In the genomic region with DNA sequence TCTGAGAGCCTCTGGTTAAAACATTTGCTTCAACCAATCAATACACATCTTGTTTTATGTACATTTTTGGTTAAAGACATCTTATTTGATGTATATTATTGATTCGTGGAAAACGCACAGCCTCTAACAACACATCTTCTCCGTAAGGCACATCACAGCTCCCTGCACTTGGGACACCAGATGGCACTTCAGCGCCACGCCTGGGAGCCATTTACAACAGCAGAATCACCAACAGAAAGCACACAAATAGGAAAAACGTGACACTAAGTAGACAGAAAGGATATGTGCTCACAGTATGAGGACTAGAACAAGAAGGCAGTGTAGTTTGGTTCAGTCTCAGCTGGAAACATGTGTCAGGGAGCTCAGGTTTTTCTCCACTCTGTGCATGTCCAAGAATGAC, we compare ENCODE assay signal across 3 cellular contexts.
TF ChIP-seq lines count a peak whose summit lies in the region.

No MANE protein-coding gene starts in this region.

TF ChIP-seq in SK-N-SH, 30 proteins besides CTCF, POLR2A, EP300 and RAD21:
- TF ChIP-seq, protein P1, sequence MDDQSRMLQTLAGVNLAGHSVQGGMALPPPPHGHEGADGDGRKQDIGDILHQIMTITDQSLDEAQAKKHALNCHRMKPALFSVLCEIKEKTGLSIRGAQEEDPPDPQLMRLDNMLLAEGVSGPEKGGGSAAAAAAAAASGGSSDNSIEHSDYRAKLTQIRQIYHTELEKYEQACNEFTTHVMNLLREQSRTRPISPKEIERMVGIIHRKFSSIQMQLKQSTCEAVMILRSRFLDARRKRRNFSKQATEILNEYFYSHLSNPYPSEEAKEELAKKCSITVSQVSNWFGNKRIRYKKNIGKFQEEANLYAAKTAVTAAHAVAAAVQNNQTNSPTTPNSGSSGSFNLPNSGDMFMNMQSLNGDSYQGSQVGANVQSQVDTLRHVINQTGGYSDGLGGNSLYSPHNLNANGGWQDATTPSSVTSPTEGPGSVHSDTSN (IDR thresholded peaks at IDR 0.05), result no peak
- TF ChIP-seq EZH2phosphoT487 (IDR thresholded peaks at IDR 0.05; ENCODE audit: borderline replicate concordance, low read depth) (no peak), MXI1 (IDR thresholded peaks at IDR 0.05; ENCODE audit: low read depth, low read length) (peak; percentile 90), FOSL2 (IDR thresholded peaks at IDR 0.05; ENCODE audit: borderline replicate concordance, low read depth) (no peak), RCOR1 (IDR thresholded peaks at IDR 0.05; ENCODE audit: low read length) (0 out of 2 replicates have a peak, but pooled peaks have one; percentile 28), TAF1 (IDR thresholded peaks at IDR 0.05; ENCODE audit: borderline replicate concordance, low read depth, low read length) (no peak), SMC3 (IDR thresholded peaks at IDR 0.05; ENCODE audit: low read depth, low read length) (peak; percentile 56; the same call in 1 of the 2 replicates)
- TF ChIP-seq, protein P2, sequence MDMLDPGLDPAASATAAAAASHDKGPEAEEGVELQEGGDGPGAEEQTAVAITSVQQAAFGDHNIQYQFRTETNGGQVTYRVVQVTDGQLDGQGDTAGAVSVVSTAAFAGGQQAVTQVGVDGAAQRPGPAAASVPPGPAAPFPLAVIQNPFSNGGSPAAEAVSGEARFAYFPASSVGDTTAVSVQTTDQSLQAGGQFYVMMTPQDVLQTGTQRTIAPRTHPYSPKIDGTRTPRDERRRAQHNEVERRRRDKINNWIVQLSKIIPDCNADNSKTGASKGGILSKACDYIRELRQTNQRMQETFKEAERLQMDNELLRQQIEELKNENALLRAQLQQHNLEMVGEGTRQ (IDR thresholded peaks at IDR 0.05; ENCODE audit: borderline replicate concordance, low read depth, low read length), result no peak
TF ChIP-seq in SK-N-SH: peak in this region for 3.

TF ChIP-seq in SK-N-SH treated with all-trans-retinoic acid at 6 μM for 48 hours, 23 proteins besides CTCF, POLR2A, EP300 and RAD21 (continues in another document):
- TF ChIP-seq GLIS3 (CRISPR knock-in tag; IDR thresholded peaks at IDR 0.05), result no peak
- no peak for TF ChIP-seq ISL1 (CRISPR knock-in tag; IDR thresholded peaks at IDR 0.05)
- TF ChIP-seq, protein P3, sequence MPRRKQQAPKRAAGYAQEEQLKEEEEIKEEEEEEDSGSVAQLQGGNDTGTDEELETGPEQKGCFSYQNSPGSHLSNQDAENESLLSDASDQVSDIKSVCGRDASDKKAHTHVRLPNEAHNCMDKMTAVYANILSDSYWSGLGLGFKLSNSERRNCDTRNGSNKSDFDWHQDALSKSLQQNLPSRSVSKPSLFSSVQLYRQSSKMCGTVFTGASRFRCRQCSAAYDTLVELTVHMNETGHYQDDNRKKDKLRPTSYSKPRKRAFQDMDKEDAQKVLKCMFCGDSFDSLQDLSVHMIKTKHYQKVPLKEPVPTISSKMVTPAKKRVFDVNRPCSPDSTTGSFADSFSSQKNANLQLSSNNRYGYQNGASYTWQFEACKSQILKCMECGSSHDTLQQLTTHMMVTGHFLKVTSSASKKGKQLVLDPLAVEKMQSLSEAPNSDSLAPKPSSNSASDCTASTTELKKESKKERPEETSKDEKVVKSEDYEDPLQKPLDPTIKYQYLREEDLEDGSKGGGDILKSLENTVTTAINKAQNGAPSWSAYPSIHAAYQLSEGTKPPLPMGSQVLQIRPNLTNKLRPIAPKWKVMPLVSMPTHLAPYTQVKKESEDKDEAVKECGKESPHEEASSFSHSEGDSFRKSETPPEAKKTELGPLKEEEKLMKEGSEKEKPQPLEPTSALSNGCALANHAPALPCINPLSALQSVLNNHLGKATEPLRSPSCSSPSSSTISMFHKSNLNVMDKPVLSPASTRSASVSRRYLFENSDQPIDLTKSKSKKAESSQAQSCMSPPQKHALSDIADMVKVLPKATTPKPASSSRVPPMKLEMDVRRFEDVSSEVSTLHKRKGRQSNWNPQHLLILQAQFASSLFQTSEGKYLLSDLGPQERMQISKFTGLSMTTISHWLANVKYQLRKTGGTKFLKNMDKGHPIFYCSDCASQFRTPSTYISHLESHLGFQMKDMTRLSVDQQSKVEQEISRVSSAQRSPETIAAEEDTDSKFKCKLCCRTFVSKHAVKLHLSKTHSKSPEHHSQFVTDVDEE (CRISPR knock-in tag; IDR thresholded peaks at IDR 0.05), result no peak
- TF ChIP-seq, protein P4, sequence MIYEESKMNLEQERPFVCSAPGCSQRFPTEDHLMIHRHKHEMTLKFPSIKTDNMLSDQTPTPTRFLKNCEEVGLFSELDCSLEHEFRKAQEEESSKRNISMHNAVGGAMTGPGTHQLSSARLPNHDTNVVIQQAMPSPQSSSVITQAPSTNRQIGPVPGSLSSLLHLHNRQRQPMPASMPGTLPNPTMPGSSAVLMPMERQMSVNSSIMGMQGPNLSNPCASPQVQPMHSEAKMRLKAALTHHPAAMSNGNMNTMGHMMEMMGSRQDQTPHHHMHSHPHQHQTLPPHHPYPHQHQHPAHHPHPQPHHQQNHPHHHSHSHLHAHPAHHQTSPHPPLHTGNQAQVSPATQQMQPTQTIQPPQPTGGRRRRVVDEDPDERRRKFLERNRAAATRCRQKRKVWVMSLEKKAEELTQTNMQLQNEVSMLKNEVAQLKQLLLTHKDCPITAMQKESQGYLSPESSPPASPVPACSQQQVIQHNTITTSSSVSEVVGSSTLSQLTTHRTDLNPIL (CRISPR knock-in tag; IDR thresholded peaks at IDR 0.05; ENCODE audit: low read depth), result no peak
- TF ChIP-seq, protein P5, sequence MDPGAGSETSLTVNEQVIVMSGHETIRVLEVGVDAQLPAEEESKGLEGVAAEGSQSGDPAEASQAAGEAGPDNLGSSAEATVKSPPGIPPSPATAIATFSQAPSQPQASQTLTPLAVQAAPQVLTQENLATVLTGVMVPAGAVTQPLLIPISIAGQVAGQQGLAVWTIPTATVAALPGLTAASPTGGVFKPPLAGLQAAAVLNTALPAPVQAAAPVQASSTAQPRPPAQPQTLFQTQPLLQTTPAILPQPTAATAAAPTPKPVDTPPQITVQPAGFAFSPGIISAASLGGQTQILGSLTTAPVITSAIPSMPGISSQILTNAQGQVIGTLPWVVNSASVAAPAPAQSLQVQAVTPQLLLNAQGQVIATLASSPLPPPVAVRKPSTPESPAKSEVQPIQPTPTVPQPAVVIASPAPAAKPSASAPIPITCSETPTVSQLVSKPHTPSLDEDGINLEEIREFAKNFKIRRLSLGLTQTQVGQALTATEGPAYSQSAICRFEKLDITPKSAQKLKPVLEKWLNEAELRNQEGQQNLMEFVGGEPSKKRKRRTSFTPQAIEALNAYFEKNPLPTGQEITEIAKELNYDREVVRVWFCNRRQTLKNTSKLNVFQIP (CRISPR knock-in tag; IDR thresholded peaks at IDR 0.05; ENCODE audit: borderline replicate concordance, low read depth), result no peak
- no peak for TF ChIP-seq TOX (CRISPR knock-in tag; IDR thresholded peaks at IDR 0.05; ENCODE audit: borderline replicate concordance)
- no peak for TF ChIP-seq BACH2 (CRISPR knock-in tag; IDR thresholded peaks at IDR 0.05; ENCODE audit: borderline replicate concordance)
- TF ChIP-seq TCF4 (CRISPR knock-in tag; IDR thresholded peaks at IDR 0.05; ENCODE audit: borderline replicate concordance), result no peak
- TF ChIP-seq, protein P6, sequence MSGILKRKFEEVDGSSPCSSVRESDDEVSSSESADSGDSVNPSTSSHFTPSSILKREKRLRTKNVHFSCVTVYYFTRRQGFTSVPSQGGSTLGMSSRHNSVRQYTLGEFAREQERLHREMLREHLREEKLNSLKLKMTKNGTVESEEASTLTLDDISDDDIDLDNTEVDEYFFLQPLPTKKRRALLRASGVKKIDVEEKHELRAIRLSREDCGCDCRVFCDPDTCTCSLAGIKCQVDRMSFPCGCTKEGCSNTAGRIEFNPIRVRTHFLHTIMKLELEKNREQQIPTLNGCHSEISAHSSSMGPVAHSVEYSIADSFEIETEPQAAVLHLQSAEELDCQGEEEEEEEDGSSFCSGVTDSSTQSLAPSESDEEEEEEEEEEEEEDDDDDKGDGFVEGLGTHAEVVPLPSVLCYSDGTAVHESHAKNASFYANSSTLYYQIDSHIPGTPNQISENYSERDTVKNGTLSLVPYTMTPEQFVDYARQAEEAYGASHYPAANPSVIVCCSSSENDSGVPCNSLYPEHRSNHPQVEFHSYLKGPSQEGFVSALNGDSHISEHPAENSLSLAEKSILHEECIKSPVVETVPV (CRISPR knock-in tag; IDR thresholded peaks at IDR 0.05), result no peak
- no peak for TF ChIP-seq ESRRG (CRISPR knock-in tag; IDR thresholded peaks at IDR 0.05)
- no peak for TF ChIP-seq ZNF70 (CRISPR knock-in tag; IDR thresholded peaks at IDR 0.05)

TF ChIP-seq in H1, 55 proteins besides CTCF, POLR2A, EP300 and RAD21:
- TF ChIP-seq SIX5 (IDR thresholded peaks at IDR 0.05; ENCODE audit: low read depth, low read length) (no peak), KDM1A (IDR thresholded peaks at IDR 0.05; ENCODE audit: borderline replicate concordance, low read length) (no peak), TCF12 (IDR thresholded peaks at IDR 0.05; ENCODE audit: low read depth, low read length) (no peak), SUZ12 (IDR thresholded peaks at IDR 0.05; ENCODE audit: low read length) (no peak), CEBPB (IDR thresholded peaks at IDR 0.05; ENCODE audit: low read depth, low read length) (no peak), CTBP2 (IDR thresholded peaks at IDR 0.05; ENCODE audit: borderline replicate concordance, insufficient read depth, insufficient read length, low read length) (no peak), JUND (IDR thresholded peaks at IDR 0.05; ENCODE audit: low read length) (no peak), BCL11A (IDR thresholded peaks at IDR 0.05; ENCODE audit: low read depth in 2 of 2, low read length in 2 of 2) (no peak), EGR1 (IDR thresholded peaks at IDR 0.05; ENCODE audit: borderline replicate concordance, low read depth, low read length) (no peak), RBBP5 (IDR thresholded peaks at IDR 0.05; ENCODE audit: borderline replicate concordance, low read depth, low read length) (no peak), SRF (IDR thresholded peaks at IDR 0.05; ENCODE audit: low read depth, low read length) (no peak), ZNF274 (IDR thresholded peaks at IDR 0.05; ENCODE audit: borderline replicate concordance, extremely low read depth, low read length) (no peak), YY1 (IDR thresholded peaks at IDR 0.05; ENCODE audit: low read depth, low read length) (no peak)
- TF ChIP-seq, protein P7, sequence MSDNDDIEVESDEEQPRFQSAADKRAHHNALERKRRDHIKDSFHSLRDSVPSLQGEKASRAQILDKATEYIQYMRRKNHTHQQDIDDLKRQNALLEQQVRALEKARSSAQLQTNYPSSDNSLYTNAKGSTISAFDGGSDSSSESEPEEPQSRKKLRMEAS (IDR thresholded peaks at IDR 0.05), result no peak
- TF ChIP-seq, protein P8, sequence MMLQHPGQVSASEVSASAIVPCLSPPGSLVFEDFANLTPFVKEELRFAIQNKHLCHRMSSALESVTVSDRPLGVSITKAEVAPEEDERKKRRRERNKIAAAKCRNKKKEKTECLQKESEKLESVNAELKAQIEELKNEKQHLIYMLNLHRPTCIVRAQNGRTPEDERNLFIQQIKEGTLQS (IDR thresholded peaks at IDR 0.05; ENCODE audit: insufficient read depth, low read depth, low read length), result no peak
